ENCODE assay signal across 16 cellular contexts in genomic region chr9:87116492-87116891, GRCh38.
"Had no signal": no experiment of that assay in that cellular context is flagged by ENCODE, and none has a peak within 500 bp of the region (broad histone marks: within the 10 kb centered on the region; RNA-seq: fewer than 3 reads in every experiment).

No MANE protein-coding gene starts in this region.

- H3K36me3 ChIP-seq: adrenal gland, esophagus squamous epithelium, stomach had no signal

- H3K9me3 ChIP-seq: adrenal gland, body of pancreas had no signal

- H3K4me3 ChIP-seq: adrenal gland, body of pancreas, coronary artery, esophagus squamous epithelium, stomach had no signal

- DNase-seq: activated CD4-positive, alpha-beta memory T cell treated with anti-CD3 and anti-CD28 coated beads, Interleukin-2, amount 10 ng/mL, durations not matched to agents 7 days and 5 days; activated CD4-positive, alpha-beta T cell treated with anti-CD3 and anti-CD28 coated beads for 4 hours; activated naive CD4-positive, alpha-beta T cell treated with anti-CD3 and anti-CD28 coated beads, Interleukin-2, amount 50 U/mL, for 16 hours; activated T-cell treated with anti-CD3 and anti-CD28 coated beads, Interleukin-2, amount 50 U/mL, for 24 hours; adrenal gland; body of pancreas; central memory CD4-positive, alpha-beta T cell; esophagus squamous epithelium; left colon; naive thymus-derived CD8-positive, alpha-beta T cell; nucleus accumbens; stimulated activated CD4-positive, alpha-beta T cell treated with anti-CD3 and anti-CD28 coated beads, Interleukin-1b, Interleukin-23, amount 100 ng/mL, for 48 hours; stomach; T-helper 17 cell had no signal

- H3K27ac ChIP-seq: body of pancreas, coronary artery had no signal

- ATAC-seq: body of pancreas; left colon; naive thymus-derived CD8-positive, alpha-beta T cell; sciatic nerve; T-helper 17 cell had no signal

- H3K27me3 ChIP-seq: adrenal gland, body of pancreas, esophagus squamous epithelium, stomach had no signal
